ENCODE assay signal across 26 cellular contexts in the genomic region with DNA sequence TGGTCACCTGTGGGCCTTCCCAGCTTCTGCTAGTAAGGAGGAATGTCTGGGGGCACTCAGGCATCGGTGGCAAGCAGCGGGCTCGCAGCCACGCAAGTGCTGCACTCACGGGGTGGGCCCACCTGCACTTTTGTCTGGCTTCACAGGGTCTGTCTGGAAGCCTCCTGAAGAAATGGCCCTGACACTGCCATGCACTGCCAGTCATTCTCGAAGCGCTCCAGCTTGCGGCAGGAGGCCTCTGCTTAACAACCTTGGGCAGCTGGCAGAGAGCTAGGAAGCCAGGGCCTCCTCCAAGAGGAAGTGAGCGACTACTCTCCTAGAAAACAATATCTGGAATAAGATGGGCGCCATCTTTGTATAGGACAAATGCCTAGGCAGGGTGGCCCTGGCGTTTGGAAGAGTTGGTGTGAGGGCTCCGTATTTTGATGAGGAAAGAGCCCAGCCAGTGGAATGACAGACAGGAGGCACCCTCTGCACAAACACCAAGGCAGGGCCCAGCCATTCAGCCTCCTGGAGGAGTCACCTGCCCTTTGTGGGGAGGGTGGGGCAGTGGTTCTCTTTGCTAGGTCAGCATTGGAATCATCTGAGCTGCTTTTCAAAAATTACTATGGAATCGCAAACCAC.
"Had no signal": no experiment of that assay in that cellular context is flagged by ENCODE, and none has a peak within 500 bp of the region (broad histone marks: within the 10 kb centered on the region; RNA-seq: fewer than 3 reads in every experiment).

No MANE protein-coding gene starts in this region.

- H3K27ac ChIP-seq: esophagus squamous epithelium, gastroesophageal sphincter had no signal

- H3K9me3 ChIP-seq: esophagus squamous epithelium, gastroesophageal sphincter had no signal

- H3K27me3 ChIP-seq: esophagus squamous epithelium had no signal

- H3K9me3 Mint-ChIP-seq: activated CD4-positive, alpha-beta T cell treated with anti-CD3 and anti-CD28 coated beads, Interleukin-2, amount 10 ng/mL, durations not matched to agents 24 days and 14 days; activated CD8-positive, alpha-beta T cell treated with anti-CD3 and anti-CD28 coated beads for 36 hours; activated T-cell treated with anti-CD3 and anti-CD28 coated beads, Interleukin-2, amount 50 U/mL, for 4 hours; activated T-helper 17 cell treated with anti-CD3 and anti-CD28 coated beads, Interleukin-2, amount 50 U/mL, for 72 hours; effector memory CD8-positive, alpha-beta T cell had no signal

- H3K36me3 Mint-ChIP-seq: activated naive CD8-positive, alpha-beta T cell had no signal

- H3K4me1 Mint-ChIP-seq: activated CD4-positive, alpha-beta T cell treated with anti-CD3 and anti-CD28 coated beads for 36 hours; activated CD4-positive, alpha-beta T cell treated with anti-CD3 and anti-CD28 coated beads, Interleukin-2, amount 10 ng/mL, durations not matched to agents 24 days and 14 days; activated T-helper 17 cell treated with anti-CD3 and anti-CD28 coated beads, Interleukin-2, amount 50 U/mL, for 72 hours had no signal

- H3K27me3 Mint-ChIP-seq: activated CD4-positive, alpha-beta T cell treated with anti-CD3 and anti-CD28 coated beads for 36 hours; activated CD4-positive, alpha-beta T cell treated with anti-CD3 and anti-CD28 coated beads, Interleukin-2, amount 10 ng/mL, durations not matched to agents 24 days and 14 days; activated CD8-positive, alpha-beta T cell treated with anti-CD3 and anti-CD28 coated beads for 36 hours; activated naive CD8-positive, alpha-beta T cell; activated T-helper 17 cell treated with anti-CD3 and anti-CD28 coated beads, Interleukin-2, amount 50 U/mL, for 72 hours had no signal

- ATAC-seq: activated CD4-positive, alpha-beta T cell treated with anti-CD3 and anti-CD28 coated beads for 36 hours; activated CD8-positive, alpha-beta T cell treated with anti-CD3 and anti-CD28 coated beads for 36 hours; activated T-cell treated with anti-CD3 and anti-CD28 coated beads, Interleukin-2, amount 50 U/mL, for 4 hours; activated T-helper 17 cell treated with anti-CD3 and anti-CD28 coated beads, Interleukin-2, amount 50 U/mL, for 72 hours; effector memory CD8-positive, alpha-beta T cell; gastroesophageal sphincter had no signal

- H3K4me3 Mint-ChIP-seq: activated CD4-positive, alpha-beta T cell treated with anti-CD3 and anti-CD28 coated beads for 36 hours; activated CD4-positive, alpha-beta T cell treated with anti-CD3 and anti-CD28 coated beads, Interleukin-2, amount 10 ng/mL, durations not matched to agents 24 days and 14 days; activated CD8-positive, alpha-beta T cell treated with anti-CD3 and anti-CD28 coated beads for 36 hours; activated naive CD8-positive, alpha-beta T cell; activated T-cell treated with anti-CD3 and anti-CD28 coated beads, Interleukin-2, amount 50 U/mL, for 4 hours; activated T-helper 17 cell treated with anti-CD3 and anti-CD28 coated beads, Interleukin-2, amount 50 U/mL, for 72 hours; effector memory CD8-positive, alpha-beta T cell had no signal

- H3K4me1 ChIP-seq: esophagus squamous epithelium, gastroesophageal sphincter had no signal

- H3K27ac Mint-ChIP-seq: activated CD4-positive, alpha-beta T cell treated with anti-CD3 and anti-CD28 coated beads for 36 hours; activated CD4-positive, alpha-beta T cell treated with anti-CD3 and anti-CD28 coated beads, Interleukin-2, amount 10 ng/mL, durations not matched to agents 24 days and 14 days; activated CD8-positive, alpha-beta T cell treated with anti-CD3 and anti-CD28 coated beads for 36 hours; activated naive CD8-positive, alpha-beta T cell; activated T-helper 17 cell treated with anti-CD3 and anti-CD28 coated beads, Interleukin-2, amount 50 U/mL, for 72 hours; effector memory CD8-positive, alpha-beta T cell had no signal

- H3K36me3 ChIP-seq: esophagus squamous epithelium, gastroesophageal sphincter had no signal

- H3K4me3 ChIP-seq: esophagus squamous epithelium, gastroesophageal sphincter had no signal

- DNase-seq: activated CD4-positive, alpha-beta T cell treated with anti-CD3 and anti-CD28 coated beads for 36 hours; activated CD4-positive, alpha-beta T cell treated with anti-CD3 and anti-CD28 coated beads, Interleukin-2, amount 10 ng/mL, durations not matched to agents 24 days and 14 days; activated CD4-positive, alpha-beta T cell treated with anti-CD3 and anti-CD28 coated beads, Interleukin-2, amount 50 U/mL, for 48 hours; activated CD4-positive, CD25-positive, alpha-beta regulatory T cell; activated CD4-positive, CD25-positive, alpha-beta regulatory T cell treated with anti-CD3 and anti-CD28 coated beads, Interleukin-2, amount 50 U/mL, for 72 hours; activated CD8-positive, alpha-beta memory T cell treated with anti-CD3 and anti-CD28 coated beads for 24 hours; activated CD8-positive, alpha-beta T cell treated with anti-CD3 and anti-CD28 coated beads for 36 hours; activated effector memory CD4-positive, alpha-beta T cell treated with Interleukin-2 at 50 U/mL for 16 hours; activated gamma-delta T cell treated with Interleukin-2 at 50 U/mL for 16 hours; activated naive CD4-positive, alpha-beta T cell treated with anti-CD3 and anti-CD28 coated beads, Interleukin-2, amount 50 U/mL, for 16 hours; activated naive CD4-positive, alpha-beta T cell treated with Interleukin-2 at 50 U/mL for 16 hours; activated T-cell treated with anti-CD3 and anti-CD28 coated beads, Interleukin-2, amount 50 U/mL, for 4 hours; amniotic stem cell; anterior cingulate cortex; caudate nucleus; cortex of kidney; dermis blood vessel endothelial cell; effector CD4-positive, alpha-beta T cell; effector memory CD8-positive, alpha-beta T cell; erythroblast; esophagus squamous epithelium; foreskin melanocyte; T-helper 2 cell had no signal
